ENCODE assay signal across 8 cellular contexts in the genomic region with DNA sequence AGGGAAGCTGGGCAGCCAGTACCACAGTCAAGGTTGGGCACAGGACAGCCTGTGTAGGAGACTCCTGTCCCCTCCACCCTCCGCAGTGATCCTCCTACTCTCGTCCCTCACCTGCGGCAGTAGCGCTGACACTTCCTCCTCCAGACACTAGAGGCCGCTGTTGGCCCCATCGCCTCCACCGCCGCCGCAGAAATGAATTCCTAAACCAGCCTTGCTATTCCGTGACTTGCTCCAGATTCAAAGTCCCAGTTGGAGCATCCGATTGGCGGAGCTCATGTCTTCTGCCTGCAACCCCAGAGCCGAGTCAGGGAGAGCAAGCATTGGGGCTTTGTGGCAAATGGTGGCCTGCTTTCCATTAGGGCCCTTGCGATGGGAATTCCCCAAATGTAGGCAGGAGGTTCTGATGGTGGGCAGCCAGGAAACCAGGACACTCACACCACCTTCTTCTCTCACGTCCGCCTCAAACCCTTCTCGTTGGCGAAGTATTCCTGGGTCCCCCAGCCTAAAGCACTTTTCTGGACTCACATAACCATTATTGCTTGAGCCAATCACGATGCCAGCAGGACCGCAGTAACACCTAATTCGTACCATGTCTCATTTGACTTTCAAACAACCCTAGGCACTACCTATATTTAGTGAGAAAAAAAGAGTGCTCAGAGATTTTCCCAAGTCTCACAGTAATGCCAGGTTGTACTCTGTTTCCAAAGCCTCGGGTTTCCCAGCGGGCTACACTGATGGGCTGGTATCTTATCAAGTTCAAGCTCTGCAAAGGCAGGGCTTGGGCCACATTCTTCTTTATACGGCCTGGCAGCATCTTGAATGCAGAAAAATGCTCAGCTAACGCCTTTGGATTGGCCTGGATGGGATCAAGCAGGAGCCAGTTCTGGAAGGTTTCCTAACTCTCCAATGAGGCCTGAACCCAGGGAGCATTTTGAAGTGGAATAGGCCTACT. TPM values are rescaled to one million over a fixed set of nuclear protein-coding genes. Genes with fewer than 3 reads are reported as not detected.
DNase-seq lines count a peak whose midpoint lies in the region; ATAC-seq lines count a peak whose summit lies in the region.

No MANE protein-coding gene starts in this region.

- H3K27me3 ChIP-seq in layer of hippocampus (ENCODE audit: control insufficient read depth, insufficient read depth, low read length) = no peaks in the 10 kb centered on the region

- peak overlapping the region; percentile 100 for H3K27ac ChIP-seq in layer of hippocampus (ENCODE audit: low read depth, low read length)

- DNase-seq in ELR (ENCODE audit: low read depth) (peak; percentile 84), NCI-H2171 treated with DMSO at 0.1 percent for 48 hours (lab: John Stamatoyannopoulos, UW) (peak; percentile 84), cerebellum (ENCODE audit: low spot score) (peak; percentile 87), cortex of kidney (lab: John Stamatoyannopoulos, UW) (no peak)
- DNase-seq in activated CD4-positive, CD25-positive, alpha-beta regulatory T cell treated with anti-CD3 and anti-CD28 coated beads, Interleukin-2, amount 50 U/mL, for 72 hours = peak; percentile 81
- DNase-seq in stimulated activated CD4-positive, alpha-beta T cell treated with anti-CD3 and anti-CD28 coated beads, Interleukin-1b, Interleukin-23, amount 100 ng/mL, for 48 hours = peak; percentile 75

- ATAC-seq in HG02798 (IDR thresholded peaks at IDR 0.05; ENCODE audit: poor library complexity, unreplicated experiment) = peak; percentile 24

RNA-seq across cellular contexts. Expression of a gene that starts 1.2 kb away (rescaled TPM):
- total RNA-seq in cerebellum = 51.0 TPM

RNA-seq across cellular contexts. Expression of a gene that starts 24.3 kb away (rescaled TPM):
- total RNA-seq in cerebellum = 4.3 TPM

RNA-seq across cellular contexts. Expression of a gene that starts 24.9 kb away (rescaled TPM):
- total RNA-seq in cerebellum = not detected

RNA-seq across cellular contexts. Expression of a gene that starts 31.2 kb away (rescaled TPM):
- 18.1 TPM for total RNA-seq in cerebellum

RNA-seq across cellular contexts. Expression of a gene that starts 32.7 kb away (rescaled TPM):
- 12.1 TPM for total RNA-seq in cerebellum
